Comparison of ENCODE assay signal across 27 cellular contexts in genomic region chr15:85339976-85340665, GRCh38. TPM values are rescaled to one million over a fixed set of nuclear protein-coding genes. Genes with fewer than 3 reads are reported as not detected.
DNase-seq lines count a peak whose midpoint lies in the region; ATAC-seq, FAIRE-seq and TF ChIP-seq lines count a peak whose summit lies in the region.
"Had no signal": no experiment of that assay in that cellular context is flagged by ENCODE, and none has a peak within 500 bp of the region (broad histone marks: within the 10 kb centered on the region; RNA-seq: fewer than 3 reads in every experiment).

No MANE protein-coding gene starts in this region.

- peaks cover 27% of the 10 kb centered on the region for H3F3A ChIP-seq in smooth muscle cell (ENCODE audit: low read depth)

- H3K27me3 Mint-ChIP-seq in MCF 10A (ENCODE audit: insufficient read depth, unreplicated experiment): no peaks in the 10 kb centered on the region
- H3K27me3 Mint-ChIP-seq: central memory CD8-positive, alpha-beta T cell; stimulated activated naive B cell treated with anti-CD40 and anti-IgM and Interleukin-4, amounts not matched to agents 10 μg/mL and 1 μg/mL and 100 μg/mL, for 72 hours had no signal

- no peak for TF ChIP-seq POLR2A in breast epithelium (IDR thresholded peaks at IDR 0.05)
- no peak for TF ChIP-seq POLR2A in endothelial cell of umbilical vein (IDR thresholded peaks at IDR 0.05; ENCODE audit: low read depth, low read length)
- TF ChIP-seq POLR2A in tibial nerve (IDR thresholded peaks at IDR 0.05): no peak

- CTCF ChIA-PET in MCF 10A (lab: Yijun Ruan, JAX) (interaction anchor here (0.8 to 1.1 kb wide), 3 partner anchors 21 to 149 kb away, joined by 3 to 4 read pairs (median 3); no protein-coding TSS in a partner anchor), Panc1 (lab: Charles Lee) (no interaction called here), endothelial cell of umbilical vein (lab: Charles Lee) (interaction anchor here (1.6 kb wide), 3 partner anchors 8 to 83 kb away, joined by 3 to 4 read pairs (median 4); no protein-coding TSS in a partner anchor)

- H3K9me3 ChIP-seq in breast epithelium: no peaks in the 10 kb centered on the region
- no peaks in the 10 kb centered on the region for H3K9me3 ChIP-seq in Panc1 (ENCODE audit: control insufficient read depth, insufficient read depth, low read depth, low read length)
- no peaks in the 10 kb centered on the region for H3K9me3 ChIP-seq in endothelial cell of umbilical vein (replicated peaks; ENCODE audit: control insufficient read depth, insufficient read depth, low read length)
- no peaks in the 10 kb centered on the region for H3K9me3 ChIP-seq in smooth muscle cell (replicated peaks; ENCODE audit: low read depth)
- H3K9me3 ChIP-seq in tibial nerve: no peaks in the 10 kb centered on the region
- H3K9me3 ChIP-seq: pancreas, thoracic aorta had no signal

- H3K27ac Mint-ChIP-seq in MCF 10A (ENCODE audit: low read depth, unreplicated experiment): peak overlapping the region; percentile 87
- H3K27ac Mint-ChIP-seq: CD8-positive, alpha-beta T cell; mesothelial cell of epicardium; natural killer cell; stimulated activated naive B cell treated with anti-CD40 and anti-IgM and Interleukin-4, amounts not matched to agents 10 μg/mL and 1 μg/mL and 100 μg/mL, for 72 hours had no signal

- H3K27me3 ChIP-seq in breast epithelium (no peaks in the 10 kb centered on the region), Panc1 (ENCODE audit: control insufficient read depth, insufficient read depth, low read length) (no peaks in the 10 kb centered on the region), endothelial cell of umbilical vein (ENCODE audit: control insufficient read depth in 2 of 2, insufficient read depth in 2 of 2, low read length in 2 of 2) (no peaks in the 10 kb centered on the region), smooth muscle cell (ENCODE audit: low read depth) (no peaks in the 10 kb centered on the region), tibial nerve (no peaks in the 10 kb centered on the region)
- H3K27me3 ChIP-seq: pancreas had no signal

- ATAC-seq in Panc1: no peak
- ATAC-seq: activated T-cell treated with anti-CD3 and anti-CD28 coated beads, Interleukin-2, amount 50 U/mL, for 4 hours; CD8-positive, alpha-beta T cell; left cardiac atrium; natural killer cell; pancreas; stimulated activated naive B cell treated with anti-CD40 and anti-IgM and Interleukin-4, amounts not matched to agents 10 μg/mL and 1 μg/mL and 100 μg/mL, for 72 hours had no signal

- no peaks in the 10 kb centered on the region for H3K9me1 ChIP-seq in endothelial cell of umbilical vein (replicated peaks; ENCODE audit: control insufficient read depth, extremely low read depth, insufficient read depth, low read length)

- H3K4me3 Mint-ChIP-seq in MCF 10A (ENCODE audit: unreplicated experiment): no peak overlapping the region
- H3K4me3 Mint-ChIP-seq: activated T-cell treated with anti-CD3 and anti-CD28 coated beads, Interleukin-2, amount 50 U/mL, for 4 hours; CD8-positive, alpha-beta T cell; central memory CD8-positive, alpha-beta T cell; mesothelial cell of epicardium; natural killer cell; stimulated activated naive B cell treated with anti-CD40 and anti-IgM and Interleukin-4, amounts not matched to agents 10 μg/mL and 1 μg/mL and 100 μg/mL, for 72 hours had no signal

- peak overlapping the region; percentile 70 for H2AFZ ChIP-seq in endothelial cell of umbilical vein (ENCODE audit: low read depth, low read length)
- H2AFZ ChIP-seq in smooth muscle cell (ENCODE audit: low read depth): peak overlapping the region; percentile 68

- dilution Hi-C loops in endothelial cell of umbilical vein (cut with MboI; ENCODE audit: extremely low pct_ligation_motif_present, low sequenced_read_pairs): no loop called here

- peak; percentile 8 for FAIRE-seq in endothelial cell of umbilical vein (lab: Jason Lieb, UNC)
- FAIRE-seq: pancreas, RCC 7860 had no signal

- H3K36me3 ChIP-seq in breast epithelium (no peaks in the 10 kb centered on the region), Panc1 (ENCODE audit: control insufficient read depth, insufficient read depth, low read length) (no peaks in the 10 kb centered on the region), endothelial cell of umbilical vein (ENCODE audit: control insufficient read depth in 2 of 2, extremely low read depth in 1 of 2, insufficient read depth in 2 of 2, low read length in 2 of 2) (no peaks in the 10 kb centered on the region), smooth muscle cell (ENCODE audit: low read depth) (no peaks in the 10 kb centered on the region), tibial nerve (no peaks in the 10 kb centered on the region)
- H3K36me3 ChIP-seq: pancreas, thoracic aorta had no signal

- no peaks in the 10 kb centered on the region for H3K9me3 Mint-ChIP-seq in MCF 10A (ENCODE audit: unreplicated experiment)
- H3K9me3 Mint-ChIP-seq: activated T-cell treated with anti-CD3 and anti-CD28 coated beads, Interleukin-2, amount 50 U/mL, for 4 hours; CD8-positive, alpha-beta T cell; central memory CD8-positive, alpha-beta T cell; natural killer cell; stimulated activated naive B cell treated with anti-CD40 and anti-IgM and Interleukin-4, amounts not matched to agents 10 μg/mL and 1 μg/mL and 100 μg/mL, for 72 hours had no signal

- TF ChIP-seq CTCF in MCF 10A (IDR thresholded peaks at IDR 0.05; ENCODE audit: unreplicated experiment): no peak
- TF ChIP-seq CTCF in breast epithelium (IDR thresholded peaks at IDR 0.05): no peak
- TF ChIP-seq CTCF in Panc1 (IDR thresholded peaks at IDR 0.05): no peak
- no peak for TF ChIP-seq CTCF in endothelial cell of umbilical vein (IDR thresholded peaks at IDR 0.05; ENCODE audit: extremely low read depth in 1 of 2, insufficient read depth in 1 of 2, low read depth in 1 of 2, low read length in 2 of 2)
- TF ChIP-seq CTCF in smooth muscle cell (IDR thresholded peaks at IDR 0.05; ENCODE audit: borderline replicate concordance, insufficient read depth, poor library complexity, severe bottlenecking): no peak
- no peak for TF ChIP-seq CTCF in tibial nerve (IDR thresholded peaks at IDR 0.05)

- H3K4me1 ChIP-seq in breast epithelium (no peaks in the 10 kb centered on the region), Panc1 (ENCODE audit: control insufficient read depth, insufficient read depth, low read length) (peaks cover 40% of the 10 kb centered on the region), endothelial cell of umbilical vein (ENCODE audit: control insufficient read depth, extremely low read depth, insufficient read depth, low read length) (peaks cover 46% of the 10 kb centered on the region), smooth muscle cell (ENCODE audit: low read depth) (peaks cover 18% of the 10 kb centered on the region), tibial nerve (peaks cover 0 to 4% (median under 1%) of the 10 kb centered on the region in 4 donors)
- H3K4me1 ChIP-seq: pancreas had no signal

- no TSS peak for BruUV-seq in MCF 10A (replicated peaks; lab: Mats Ljungman, UMichigan)
- no TSS peak for BruUV-seq in Panc1 (replicated peaks; lab: Mats Ljungman, UMichigan)
- no TSS peak for BruUV-seq in endothelial cell of umbilical vein (replicated peaks; lab: Mats Ljungman, UMichigan)

- 57% methylated on average over 3 of the region's 3 CpGs for WGBS in smooth muscle cell (ENCODE audit: low lambda C conversion rate)
- 60 to 72% methylated on average over 3 of the region's 3 CpGs for WGBS in tibial nerve, 2 donors

- POLR2A ChIA-PET in MCF 10A (lab: Yijun Ruan, JAX) (interaction anchor here (0.6 to 1.4 kb wide), 4 partner anchors 8 to 268 kb away, joined by 3 to 7 read pairs (median 4); partner anchors contain the start of gene AKAP13), Panc1 (lab: Charles Lee) (no interaction called here), endothelial cell of umbilical vein (lab: Charles Lee) (interaction anchor here (0.6 kb wide), 1 partner anchor 317 kb away, joined by 6 read pairs; no protein-coding TSS in a partner anchor)

- H3K27ac ChIP-seq in breast epithelium (no peak overlapping the region), Panc1 (ENCODE audit: low read length) (peak overlapping the region; percentile 74), endothelial cell of umbilical vein (ENCODE audit: insufficient read depth, low read depth, low read length) (peak overlapping the region; percentile 19), smooth muscle cell (ENCODE audit: low read depth) (peak overlapping the region; percentile 25), tibial nerve (no peak overlapping the region)
- H3K27ac ChIP-seq: 22Rv1, pancreas, SK-N-MC, thoracic aorta had no signal

- peaks cover 21% of the 10 kb centered on the region for H3K4me1 Mint-ChIP-seq in MCF 10A (ENCODE audit: insufficient read depth, unreplicated experiment)
- H3K4me1 Mint-ChIP-seq: central memory CD8-positive, alpha-beta T cell; natural killer cell had no signal

- TF ChIP-seq EP300 in tibial nerve (IDR thresholded peaks at IDR 0.05): no peak

- intact Hi-C loops in MCF 10A (cut with micrococcal nuclease): no loop called here
- intact Hi-C loops in breast epithelium (cut with DNase I; ENCODE audit: low total_unique reads): no loop called here
- intact Hi-C loops in Panc1 (cut with micrococcal nuclease; ENCODE audit: unreplicated experiment): no loop called here
- intact Hi-C loops in endothelial cell of umbilical vein (cut with micrococcal nuclease): no loop called here

- H3K4me2 ChIP-seq in endothelial cell of umbilical vein (ENCODE audit: insufficient read depth, low read length): no peak overlapping the region
- H3K4me2 ChIP-seq in smooth muscle cell: no peak overlapping the region

- H3K9ac ChIP-seq in endothelial cell of umbilical vein (replicated peaks; ENCODE audit: extremely low read depth, insufficient read depth, low read length) (no peak overlapping the region), smooth muscle cell (ENCODE audit: low read depth) (no peak overlapping the region)

- H3K36me3 Mint-ChIP-seq in MCF 10A (ENCODE audit: insufficient read depth, unreplicated experiment): no peaks in the 10 kb centered on the region
- H3K36me3 Mint-ChIP-seq: CD8-positive, alpha-beta T cell; mesothelial cell of epicardium; natural killer cell; stimulated activated naive B cell treated with anti-CD40 and anti-IgM and Interleukin-4, amounts not matched to agents 10 μg/mL and 1 μg/mL and 100 μg/mL, for 72 hours had no signal

- no peaks in the 10 kb centered on the region for H3K79me2 ChIP-seq in endothelial cell of umbilical vein (ENCODE audit: control insufficient read depth, insufficient read depth, low read length)
- H3K79me2 ChIP-seq in smooth muscle cell (ENCODE audit: low read depth): no peaks in the 10 kb centered on the region

- H3K4me3 ChIP-seq in breast epithelium (no peak overlapping the region), Panc1 (ENCODE audit: low read depth in 2 of 2, low read length in 2 of 2) (no peak overlapping the region), endothelial cell of umbilical vein (replicated peaks in 1 of 3; ENCODE audit: insufficient read depth in 1 of 3, low read depth in 1 of 3, low read length in 3 of 3) (no peak overlapping the region), smooth muscle cell (no peak overlapping the region), tibial nerve (no peak overlapping the region)
- H3K4me3 ChIP-seq: pancreas, SK-N-MC, thoracic aorta had no signal

- in situ Hi-C loops in Panc1 (cut with HindIII; ENCODE audit: low pct_unique_long_range_greater_than_20kb, low sequenced_read_pairs): no loop called here

- no peaks in the 10 kb centered on the region for H4K20me1 ChIP-seq in endothelial cell of umbilical vein (replicated peaks; ENCODE audit: control insufficient read depth, extremely low read depth, insufficient read depth, low read length)
- no peaks in the 10 kb centered on the region for H4K20me1 ChIP-seq in smooth muscle cell (ENCODE audit: low read depth)

- DNase-seq in MCF 10A (ENCODE audit: unreplicated experiment) (no peak), breast epithelium (ENCODE audit: low spot score in 2 of 2) (no peak), Panc1 (ENCODE audit: low read depth, low spot score) (no peak), endothelial cell of umbilical vein (ENCODE audit: low read depth, low spot score) (peak; percentile 58), smooth muscle cell (lab: John Stamatoyannopoulos, UW; ENCODE audit: unreplicated experiment) (no peak), DMS79 (lab: John Stamatoyannopoulos, UW) (no peak), NCI-H2029 (lab: John Stamatoyannopoulos, UW) (no peak), tibial nerve (ENCODE audit: low spot score in 2 of 2) (no peak)
- DNase-seq: activated CD4-positive, alpha-beta T cell treated with anti-CD3 and anti-CD28 coated beads for 48 hours; activated naive CD4-positive, alpha-beta T cell; activated T-cell treated with anti-CD3 and anti-CD28 coated beads, Interleukin-2, amount 50 U/mL, for 4 hours; amniotic stem cell; CD8-positive, alpha-beta T cell; DMS 273 treated with DMSO at 0.1 percent for 48 hours; GF-D8; left cardiac atrium; natural killer cell; NCI-H1694 treated with DMSO at 0.1 percent for 48 hours; pancreas; stimulated activated CD4-positive, alpha-beta T cell treated with anti-CD3 and anti-CD28 coated beads, Interleukin-4, amount 100 ng/mL, for 1 hour; stimulated activated naive B cell treated with anti-CD40 and anti-IgM and Interleukin-4, amounts not matched to agents 10 μg/mL and 1 μg/mL and 100 μg/mL, for 72 hours had no signal

RNA-seq across cellular contexts. Expression of gene AKAP13, which starts 40.3 kb away (rescaled TPM):
- 65.7 and 92.9 TPM in 2 replicates for total RNA-seq in MCF 10A (2022)
- total RNA-seq in breast epithelium: 100 to 1,000 TPM; 198 to 331 (median 259) TPM
- 94.2 TPM for total RNA-seq in Panc1 (2021; ENCODE audit: unreplicated experiment)
- polyA plus RNA-seq in Panc1 (2012; ENCODE audit: insufficient read length): 45.1 TPM
- 80.3 and 87.8 TPM in 2 replicates for total RNA-seq in endothelial cell of umbilical vein
- 20.8 and 22.8 TPM in 2 replicates for polyA plus RNA-seq in endothelial cell of umbilical vein
- polyA plus RNA-seq in endothelial cell of umbilical vein (2011; cell fraction: cytosol; rRNA removed): 14.3 and 15.7 TPM in 2 replicates
- polyA plus RNA-seq in endothelial cell of umbilical vein (2011; cell fraction: nucleus; rRNA removed): 56.1 and 74.7 TPM in 2 replicates
- polyA plus RNA-seq in endothelial cell of umbilical vein (2012): 30.6 and 35.5 TPM in 2 replicates
- 113 and 119 TPM in 2 replicates for polyA minus RNA-seq in endothelial cell of umbilical vein
- polyA minus RNA-seq in endothelial cell of umbilical vein (2011; cell fraction: cytosol; rRNA and poly(A)+ RNA removed): 55.7 TPM
- polyA minus RNA-seq in endothelial cell of umbilical vein (2011; cell fraction: nucleus; rRNA and poly(A)+ RNA removed): 234 and 316 TPM in 2 replicates
- total RNA-seq in smooth muscle cell: 63.5 and 71.8 TPM in 2 replicates
- 43.3 and 46.8 TPM in 2 replicates for polyA plus RNA-seq in smooth muscle cell
- 100 to 1,000 TPM; 332 to 362 (median 351) TPM for total RNA-seq in tibial nerve

Comparison
In these comparisons a context has a peak if more than half of its experiments do, and no peak if none do; other contexts are left out.
1. H3K27ac ChIP-seq: peak in Panc1 (single experiment), endothelial cell of umbilical vein (single experiment) and smooth muscle cell (single experiment); none in breast epithelium (0 of 2) and tibial nerve (0 of 4).